Comparison of ENCODE assay signal across 14 cellular contexts in genomic region chr17:51707216-51707615, GRCh38.
DNase-seq lines count a peak whose midpoint lies in the region; ATAC-seq and TF ChIP-seq lines count a peak whose summit lies in the region.
"Had no signal": no experiment of that assay in that cellular context is flagged by ENCODE, and none has a peak within 500 bp of the region (broad histone marks: within the 10 kb centered on the region; RNA-seq: fewer than 3 reads in every experiment).

No MANE protein-coding gene starts in this region.

- H3K27ac Mint-ChIP-seq in endodermal cell = peak overlapping the region; percentile 41
- H3K27ac Mint-ChIP-seq: HFFc6 had no signal

- no peaks in the 10 kb centered on the region for H3K36me3 ChIP-seq in HEK293 (ENCODE audit: control insufficient read depth in 2 of 2, insufficient read depth in 1 of 2, low read length in 2 of 2)
- no peaks in the 10 kb centered on the region for H3K36me3 ChIP-seq in RWPE2 (ENCODE audit: low read depth)
- no peaks in the 10 kb centered on the region for H3K36me3 ChIP-seq in endodermal cell (ENCODE audit: control insufficient read depth, insufficient read depth, low read length)
- no peaks in the 10 kb centered on the region for H3K36me3 ChIP-seq in left lung
- H3K36me3 ChIP-seq in spleen = no peaks in the 10 kb centered on the region
- H3K36me3 ChIP-seq: BLaER1 treated with 17β-estradiol and CSF1 and Interleukin-3, amounts not matched to agents 10 nM and 100 nM had no signal

- no peak for TF ChIP-seq POLR2A in spleen (IDR thresholded peaks at IDR 0.05)

- H3K9ac ChIP-seq in endodermal cell (ENCODE audit: extremely low read depth, low read length, poor library complexity, severe bottlenecking) = peak overlapping the region; percentile 33
- H3K9ac ChIP-seq: BLaER1 treated with 17β-estradiol and CSF1 and Interleukin-3, amounts not matched to agents 10 nM and 100 nM; GM23248 had no signal

- H3K27ac ChIP-seq in HEK293 (ENCODE audit: extremely low read depth, low read depth, low read length) (no peak overlapping the region), RWPE2 (ENCODE audit: poor library complexity, severe bottlenecking) (no peak overlapping the region), endodermal cell (ENCODE audit: low read depth, low read length) (no peak overlapping the region), left lung (no peak overlapping the region), spleen (no peak overlapping the region)
- H3K27ac ChIP-seq: BLaER1 treated with 17β-estradiol and CSF1 and Interleukin-3, amounts not matched to agents 10 nM and 100 nM; GM23248 had no signal

- H3K4me1 ChIP-seq in HEK293 (ENCODE audit: control insufficient read depth, insufficient read depth, low read length) (peaks cover 43% of the 10 kb centered on the region), RWPE2 (ENCODE audit: insufficient read depth, poor library complexity, severe bottlenecking) (peaks cover 16% of the 10 kb centered on the region), endodermal cell (ENCODE audit: control insufficient read depth, insufficient read depth, low read length) (peaks cover 33% of the 10 kb centered on the region), left lung (no peaks in the 10 kb centered on the region), spleen (no peaks in the 10 kb centered on the region)
- H3K4me1 ChIP-seq: BLaER1 treated with 17β-estradiol and CSF1 and Interleukin-3, amounts not matched to agents 10 nM and 100 nM had no signal

- 87 to 90% methylated on average over 2 of the region's 2 CpGs for WGBS in endodermal cell (ENCODE audit: insufficient coverage in 1 of 2, insufficient read length in 1 of 2), 2 experiments
- 68 to 92% (median 80%) methylated on average over 2 of the region's 2 CpGs for WGBS in spleen, 5 donors

- H3K4me3 Mint-ChIP-seq in endodermal cell = no peak overlapping the region
- H3K4me3 Mint-ChIP-seq: CD4-positive, CD25-positive, alpha-beta regulatory T cell; HFFc6 had no signal

- peaks cover 62% of the 10 kb centered on the region for H3K4me1 Mint-ChIP-seq in endodermal cell
- H3K4me1 Mint-ChIP-seq: CD4-positive, CD25-positive, alpha-beta regulatory T cell had no signal

- POLR2A ChIA-PET in HEK293 (lab: Yijun Ruan, JAX) = no interaction called here
- POLR2A ChIA-PET in HEK293T (lab: Yijun Ruan, JAX) = no interaction called here

- H3K27me3 ChIP-seq in RWPE2 (ENCODE audit: insufficient read depth, poor library complexity, severe bottlenecking) (no peaks in the 10 kb centered on the region), endodermal cell (ENCODE audit: control insufficient read depth, insufficient read depth, low read length, poor library complexity, severe bottlenecking) (no peaks in the 10 kb centered on the region), left lung (peaks cover 0 to 7% of the 10 kb centered on the region in 2 donors), spleen (replicated peaks in 1 of 7) (peaks cover 0 to 8% (median 0%) of the 10 kb centered on the region in 7 donors)
- H3K27me3 ChIP-seq: BLaER1 treated with 17β-estradiol and CSF1 and Interleukin-3, amounts not matched to agents 10 nM and 100 nM had no signal

- no peaks in the 10 kb centered on the region for H3K36me3 Mint-ChIP-seq in endodermal cell (ENCODE audit: low read depth)
- H3K36me3 Mint-ChIP-seq: CD4-positive, CD25-positive, alpha-beta regulatory T cell had no signal

- no peaks in the 10 kb centered on the region for H3K9me3 ChIP-seq in HEK293 (ENCODE audit: control insufficient read depth, insufficient read depth, low read depth, low read length)
- no peaks in the 10 kb centered on the region for H3K9me3 ChIP-seq in RWPE2 (ENCODE audit: severe bottlenecking)
- no peaks in the 10 kb centered on the region for H3K9me3 ChIP-seq in endodermal cell (ENCODE audit: control insufficient read depth, low read length)
- H3K9me3 ChIP-seq in left lung = no peaks in the 10 kb centered on the region
- no peaks in the 10 kb centered on the region for H3K9me3 ChIP-seq in spleen
- H3K9me3 ChIP-seq: BLaER1 treated with 17β-estradiol and CSF1 and Interleukin-3, amounts not matched to agents 10 nM and 100 nM had no signal

- intact Hi-C loops in left lung (cut with DNase I) = no loop called here
- intact Hi-C loops in spleen (cut with DNase I; ENCODE audit: low total_unique reads) = no loop called here

- no peaks in the 10 kb centered on the region for H3K9me3 Mint-ChIP-seq in endodermal cell

- DNase-seq in RWPE2 (ENCODE audit: low spot score) = no peak
- no peak for DNase-seq in endodermal cell
- DNase-seq in left lung = no peak
- DNase-seq in HEK293T (ENCODE audit: extremely low spot score) = no peak
- DNase-seq in H4 (ENCODE audit: low spot score) = no peak
- no peak for DNase-seq in spleen
- DNase-seq: ACHN; CD4-positive, CD25-positive, alpha-beta regulatory T cell; DMS53; GM23248; H7; HFFc6 had no signal

- H3K4me3 ChIP-seq in HEK293 (ENCODE audit: low read depth, low read length) (no peak overlapping the region), RWPE2 (ENCODE audit: severe bottlenecking) (no peak overlapping the region), endodermal cell (ENCODE audit: low read length) (no peak overlapping the region), left lung (no peak overlapping the region), spleen (no peak overlapping the region)
- H3K4me3 ChIP-seq: BLaER1 treated with 17β-estradiol and CSF1 and Interleukin-3, amounts not matched to agents 10 nM and 100 nM; GM23248 had no signal

- H3K27me3 Mint-ChIP-seq in endodermal cell (ENCODE audit: insufficient read depth) = no peaks in the 10 kb centered on the region

- peak; percentile 66 for ATAC-seq in RWPE2 (ENCODE audit: low read depth)
- peak; percentile 36 for ATAC-seq in left lung

- TF ChIP-seq CTCF in HEK293 (tag by site-specific recombination; IDR thresholded peaks at IDR 0.05) (no peak), RWPE2 (IDR thresholded peaks at IDR 0.05; ENCODE audit: poor library complexity, severe bottlenecking) (no peak), endodermal cell (conservative IDR thresholded peaks at IDR 0.05) (no peak), left lung (IDR thresholded peaks at IDR 0.05) (no peak), spleen (IDR thresholded peaks at IDR 0.05 in 8 of 11, conservative IDR thresholded peaks at IDR 0.05 in 3 of 11) (no peak)

- CTCF ChIA-PET in HEK293 (lab: Yijun Ruan, JAX) = interaction anchor here (0.8 to 1.7 kb wide), 2 partner anchors 26 to 122 kb away, joined by 3 to 15 read pairs; no protein-coding TSS in a partner anchor
- CTCF ChIA-PET in HEK293T (lab: Yijun Ruan, JAX) = no interaction called here

TF ChIP-seq in HEK293, 187 proteins besides CTCF, POLR2A, EP300 and RAD21:
- 0 out of 2 replicates have a peak, but pooled peaks have one; percentile 10 for TF ChIP-seq SCRT2 (tag by site-specific recombination; IDR thresholded peaks at IDR 0.05)
- TF ChIP-seq ZNF202 (tag by site-specific recombination; IDR thresholded peaks at IDR 0.05; ENCODE audit: borderline replicate concordance) = no peak

TF ChIP-seq in HEK293T, 16 proteins besides CTCF, POLR2A, EP300 and RAD21:
- no peak for TF ChIP-seq NFRKB (IDR thresholded peaks at IDR 0.05)
- TF ChIP-seq ARNT (IDR thresholded peaks at IDR 0.05) = no peak
- TF ChIP-seq FOXK2 (IDR thresholded peaks at IDR 0.05) = no peak
- no peak for TF ChIP-seq HDGF (IDR thresholded peaks at IDR 0.05; ENCODE audit: borderline replicate concordance)
- TF ChIP-seq FOXA1 (IDR thresholded peaks at IDR 0.05) = no peak
- no peak for TF ChIP-seq LEF1 (IDR thresholded peaks at IDR 0.05; ENCODE audit: borderline replicate concordance)
- TF ChIP-seq L3MBTL2 (conservative IDR thresholded peaks at IDR 0.05) = no peak
- no peak for TF ChIP-seq SP1 (IDR thresholded peaks at IDR 0.05)
- TF ChIP-seq SUZ12 (IDR thresholded peaks at IDR 0.05) = no peak
- TF ChIP-seq CTBP1 (IDR thresholded peaks at IDR 0.05; ENCODE audit: borderline replicate concordance) = no peak
- TF ChIP-seq PKNOX1 (IDR thresholded peaks at IDR 0.05) = no peak
- no peak for TF ChIP-seq ELF4 (IDR thresholded peaks at IDR 0.05)
